In the genomic region with DNA sequence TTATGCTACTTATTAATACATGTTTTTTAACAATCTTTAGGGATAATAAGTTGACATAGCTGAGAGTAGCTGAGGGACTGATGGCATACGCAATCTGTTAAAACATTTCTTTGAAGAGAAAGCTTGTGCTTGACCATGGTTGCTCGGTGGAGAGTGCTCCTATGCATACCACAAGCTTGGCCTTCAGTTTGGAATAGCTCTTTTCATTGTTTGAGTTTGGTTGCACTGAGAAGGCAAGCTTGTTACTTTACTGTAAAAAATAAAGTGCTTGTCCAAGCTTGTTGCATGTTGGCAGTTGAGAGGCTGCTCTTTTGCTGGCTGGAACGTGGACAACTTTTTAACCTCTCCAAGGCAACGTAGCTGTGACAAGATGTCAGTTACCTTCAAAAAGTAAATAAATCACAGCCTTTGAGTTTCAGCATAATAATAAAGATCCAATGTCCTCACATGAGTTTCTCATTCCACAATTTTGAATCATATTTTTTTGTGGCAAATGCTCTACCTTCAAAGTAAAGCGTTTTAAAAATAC, we compare ENCODE assay signal across 19 cellular contexts.
A peak's percentile ranks its signal among the peaks of the same experiment; 100 is the strongest.
DNase-seq lines count a peak whose midpoint lies in the region; FAIRE-seq and TF ChIP-seq lines count a peak whose summit lies in the region.
"Had no signal": no experiment of that assay in that cellular context is flagged by ENCODE, and none has a peak within 500 bp of the region (broad histone marks: within the 10 kb centered on the region; RNA-seq: fewer than 3 reads in every experiment).

No MANE protein-coding gene starts in this region.

- H3K27me3 Mint-ChIP-seq in MCF 10A (ENCODE audit: insufficient read depth, unreplicated experiment) (no peaks in the 10 kb centered on the region), chondrocyte (ENCODE audit: low read depth) (no peaks in the 10 kb centered on the region)
- H3K27me3 Mint-ChIP-seq: B cell; CD4-positive, CD25-positive, alpha-beta regulatory T cell had no signal

- intact Hi-C loops in MCF 10A (cut with micrococcal nuclease), result no loop called here
- intact Hi-C loops in breast epithelium (cut with DNase I; ENCODE audit: low total_unique reads), result no loop called here

- H3K27ac ChIP-seq in breast epithelium (no peak overlapping the region), keratinocyte (ENCODE audit: control insufficient read depth, insufficient read depth, low read length) (no peak overlapping the region)
- H3K27ac ChIP-seq: SJCRH30 had no signal

- H3K9ac ChIP-seq in keratinocyte (ENCODE audit: control insufficient read depth, extremely low read depth, insufficient read depth, low read length), result no peak overlapping the region

- TF ChIP-seq POLR2A in breast epithelium (IDR thresholded peaks at IDR 0.05), result no peak

- H3K36me3 Mint-ChIP-seq in MCF 10A (ENCODE audit: insufficient read depth, unreplicated experiment) (no peaks in the 10 kb centered on the region), chondrocyte (ENCODE audit: low read depth) (no peaks in the 10 kb centered on the region)

- peak overlapping the region; percentile 56 for H3K4me2 ChIP-seq in keratinocyte (ENCODE audit: control insufficient read depth, extremely low read depth, insufficient read depth, low read depth, low read length)
- H3K4me2 ChIP-seq: GM23338 had no signal

- H3K4me3 ChIP-seq in breast epithelium (no peak overlapping the region), keratinocyte (ENCODE audit: control insufficient read depth in 2 of 3, extremely low read depth in 1 of 3, insufficient read depth in 2 of 3, low read depth in 1 of 3, low read length in 3 of 3) (no peak overlapping the region)
- H3K4me3 ChIP-seq: GM12878, GM23338, SJCRH30 had no signal

- H2AFZ ChIP-seq in keratinocyte (ENCODE audit: control insufficient read depth, low read length), result peak overlapping the region; percentile 46
- H2AFZ ChIP-seq: GM23338 had no signal

- TF ChIP-seq CTCF in MCF 10A (IDR thresholded peaks at IDR 0.05; ENCODE audit: unreplicated experiment), result no peak
- no peak for TF ChIP-seq CTCF in breast epithelium (IDR thresholded peaks at IDR 0.05)
- no peak for TF ChIP-seq CTCF in chondrocyte (IDR thresholded peaks at IDR 0.05)
- no peak for TF ChIP-seq CTCF in keratinocyte (optimal IDR thresholded peaks at IDR 0.05 in 1 of 3, IDR thresholded peaks at IDR 0.05 in 1 of 3, conservative IDR thresholded peaks at IDR 0.05 in 1 of 3; ENCODE audit: extremely low read depth in 1 of 3, insufficient read depth in 2 of 3, low read length in 3 of 3)

- no peaks in the 10 kb centered on the region for H3K4me1 Mint-ChIP-seq in MCF 10A (ENCODE audit: insufficient read depth, unreplicated experiment)
- peaks cover 40% of the 10 kb centered on the region for H3K4me1 Mint-ChIP-seq in chondrocyte (ENCODE audit: low read depth)
- H3K4me1 Mint-ChIP-seq: B cell; CD4-positive, CD25-positive, alpha-beta regulatory T cell had no signal

- H3K36me3 ChIP-seq in breast epithelium (no peaks in the 10 kb centered on the region), keratinocyte (ENCODE audit: control insufficient read depth in 2 of 2, extremely low read depth in 1 of 2, insufficient read depth in 2 of 2, low read length in 2 of 2) (no peaks in the 10 kb centered on the region)
- H3K36me3 ChIP-seq: SJCRH30 had no signal

- CTCF ChIA-PET in MCF 10A (lab: Yijun Ruan, JAX), result no interaction called here

- H3K27ac Mint-ChIP-seq in MCF 10A (ENCODE audit: low read depth, unreplicated experiment), result peak overlapping the region; percentile 46
- peak overlapping the region; percentile 30 for H3K27ac Mint-ChIP-seq in chondrocyte (ENCODE audit: unreplicated experiment)
- H3K27ac Mint-ChIP-seq: B cell; CD4-positive, CD25-positive, alpha-beta regulatory T cell had no signal

- H3K9me1 ChIP-seq in keratinocyte (ENCODE audit: control insufficient read depth, extremely low read depth, insufficient read depth, low read length), result no peaks in the 10 kb centered on the region

- BruUV-seq in MCF 10A (replicated peaks; lab: Mats Ljungman, UMichigan), result no TSS peak

- H3K27me3 ChIP-seq in breast epithelium (no peaks in the 10 kb centered on the region), keratinocyte (ENCODE audit: control insufficient read depth, extremely low read depth, insufficient read depth, low read length) (no peaks in the 10 kb centered on the region)
- H3K27me3 ChIP-seq: SJCRH30 had no signal

- FAIRE-seq in keratinocyte (lab: Jason Lieb, UNC), result peak; percentile 94
- FAIRE-seq: GM12878 had no signal

- H3K4me1 ChIP-seq in breast epithelium (no peaks in the 10 kb centered on the region), keratinocyte (ENCODE audit: control insufficient read depth, extremely low read depth, insufficient read depth, low read length) (peaks cover 10% of the 10 kb centered on the region)
- H3K4me1 ChIP-seq: SJCRH30 had no signal

- H3K9me3 ChIP-seq in breast epithelium (no peaks in the 10 kb centered on the region), keratinocyte (ENCODE audit: control insufficient read depth, low read depth, low read length) (no peaks in the 10 kb centered on the region)
- H3K9me3 ChIP-seq: SJCRH30 had no signal

- H3K4me3 Mint-ChIP-seq in MCF 10A (ENCODE audit: unreplicated experiment), result no peak overlapping the region
- no peak overlapping the region for H3K4me3 Mint-ChIP-seq in chondrocyte (ENCODE audit: unreplicated experiment)
- H3K4me3 Mint-ChIP-seq: B cell; CD4-positive, CD25-positive, alpha-beta regulatory T cell; GM23338 had no signal

- H3K79me2 ChIP-seq in keratinocyte (ENCODE audit: control insufficient read depth, insufficient read depth, low read length), result no peaks in the 10 kb centered on the region

- H4K20me1 ChIP-seq in keratinocyte (ENCODE audit: control insufficient read depth, extremely low read depth, insufficient read depth, low read length), result no peaks in the 10 kb centered on the region

- dilution Hi-C loops in keratinocyte (cut with MboI; ENCODE audit: extremely low pct_ligation_motif_present, low sequenced_read_pairs), result no loop called here

- H3K9me3 Mint-ChIP-seq in MCF 10A (ENCODE audit: unreplicated experiment) (no peaks in the 10 kb centered on the region), chondrocyte (ENCODE audit: low read depth) (peaks cover 3% of the 10 kb centered on the region)
- H3K9me3 Mint-ChIP-seq: CD4-positive, CD25-positive, alpha-beta regulatory T cell; GM23338 had no signal

- POLR2A ChIA-PET in MCF 10A (lab: Yijun Ruan, JAX), result interaction anchor here (0.8 kb wide), 1 partner anchor 13 kb away, joined by 4 read pairs; no protein-coding TSS in a partner anchor

- DNase-seq in MCF 10A (ENCODE audit: unreplicated experiment), result no peak
- DNase-seq in breast epithelium (ENCODE audit: low spot score in 2 of 2), result no peak
- DNase-seq in chondrocyte (ENCODE audit: low spot score), result no peak
- DNase-seq in keratinocyte (ENCODE audit: low read depth, low spot score), result no peak
- peak; percentile 48 for DNase-seq in ureter (ENCODE audit: low spot score)
- no peak for DNase-seq in activated effector memory CD4-positive, alpha-beta T cell treated with anti-CD3 and anti-CD28 coated beads, Interleukin-2, amount 50 U/mL, for 16 hours
- DNase-seq in NCI-H226, result no peak
- no peak for DNase-seq in CD1c-positive myeloid dendritic cell (ENCODE audit: extremely low spot score)
- DNase-seq: CD4-positive, CD25-positive, alpha-beta regulatory T cell; COR-L47; EL; NCI-H1105 treated with DMSO at 0.1 percent for 48 hours; NCI-H1694; NCI-H2081 treated with DMSO at 0.1 percent for 48 hours; OCI-M1; SJCRH30 had no signal
